14 cellular contexts compared by ENCODE assay signal in the genomic region with DNA sequence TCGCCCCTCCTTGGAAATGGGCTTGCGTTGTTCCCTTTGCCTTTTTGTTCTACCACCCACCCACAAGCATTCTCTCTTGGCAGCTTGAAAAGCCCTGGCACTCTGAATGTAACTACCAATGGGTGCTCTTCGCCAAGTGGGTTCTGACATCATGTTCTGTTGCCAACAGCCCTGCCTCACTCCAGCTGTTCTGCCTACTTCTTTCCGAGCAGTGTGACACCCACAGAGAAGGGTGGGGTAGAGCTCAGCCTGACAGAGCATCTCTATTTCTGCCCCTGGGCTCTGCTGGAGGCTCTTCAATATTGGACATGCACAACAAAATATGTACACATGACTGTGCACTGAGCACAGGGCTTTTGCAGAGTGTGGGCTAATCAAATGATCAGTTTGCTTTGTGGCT.
DNase-seq lines count a peak whose midpoint lies in the region; ATAC-seq lines count a peak whose summit lies in the region.
"Had no signal": no experiment of that assay in that cellular context is flagged by ENCODE, and none has a peak within 500 bp of the region (broad histone marks: within the 10 kb centered on the region; RNA-seq: fewer than 3 reads in every experiment).

No MANE protein-coding gene starts in this region.

- H3K4me1 ChIP-seq in rectal smooth muscle tissue (ENCODE audit: control insufficient read depth, insufficient read depth, low read length): no peaks in the 10 kb centered on the region

- no peak overlapping the region for H3K4me3 ChIP-seq in rectal smooth muscle tissue (ENCODE audit: low read length)

- DNase-seq in GM03348 (ENCODE audit: low spot score) (peak; percentile 48), amniotic epithelial cell (ENCODE audit: low read depth) (peak; percentile 34), fibroblast of the conjunctiva (ENCODE audit: low read depth) (peak; percentile 29), NCI-H1436 treated with DMSO at 0.1 percent for 48 hours (lab: John Stamatoyannopoulos, UW) (no peak)
- no peak for DNase-seq in activated CD4-positive, alpha-beta T cell treated with anti-CD3 and anti-CD28 coated beads, Interleukin-2, amount 50 U/mL, for 4 hours
- DNase-seq: CD4-positive, CD25-positive, alpha-beta regulatory T cell; GDM1; NCI-H524; stimulated activated CD4-positive, alpha-beta T cell treated with anti-CD3 and anti-CD28 coated beads, Interleukin-1b, Interleukin-23, amount 100 ng/mL, for 48 hours had no signal

- H3K9ac ChIP-seq in rectal smooth muscle tissue (ENCODE audit: low read length): no peak overlapping the region

- H3K27ac ChIP-seq in rectal smooth muscle tissue (ENCODE audit: low read depth, low read length): peak overlapping the region; percentile 64

- no peaks in the 10 kb centered on the region for H3K36me3 ChIP-seq in rectal smooth muscle tissue (ENCODE audit: control insufficient read depth, insufficient read depth, low read length)

- no peak for ATAC-seq in HG02852 (IDR thresholded peaks at IDR 0.05; ENCODE audit: unreplicated experiment)
- ATAC-seq in HG02642 (IDR thresholded peaks at IDR 0.05; ENCODE audit: poor library complexity, unreplicated experiment): no peak
- ATAC-seq: activated naive CD4-positive, alpha-beta T cell treated with anti-CD3 and anti-CD28 coated beads, Interleukin-2, amount 50 U/mL, for 72 hours; stimulated activated effector memory CD8-positive, alpha-beta T cell treated with anti-CD3 and anti-CD28 coated beads, Interleukin-12 subunit alpha, Interleukin-12 subunit beta, amount 100 ng/mL, for 72 hours had no signal

- H3K27me3 ChIP-seq in rectal smooth muscle tissue (ENCODE audit: control insufficient read depth, insufficient read depth, low read length): no peaks in the 10 kb centered on the region

Comparison
In these comparisons a context has a peak if more than half of its experiments do, and no peak if none do; other contexts are left out.
1. DNase-seq: peak in GM03348 (single experiment), amniotic epithelial cell (single experiment) and fibroblast of the conjunctiva (single experiment); none in NCI-H1436 treated with DMSO at 0.1 percent for 48 hours (single experiment) and activated CD4-positive, alpha-beta T cell treated with anti-CD3 and anti-CD28 coated beads, Interleukin-2, amount 50 U/mL, for 4 hours (0 of 2).